ENCODE assay signal across 19 cellular contexts in genomic region chr2:127574656-127575055, GRCh38. TPM values are rescaled to one million over a fixed set of nuclear protein-coding genes. Genes with fewer than 3 reads are reported as not detected.
A peak's percentile ranks its signal among the peaks of the same experiment; 100 is the strongest.
DNase-seq lines count a peak whose midpoint lies in the region; ATAC-seq and TF ChIP-seq lines count a peak whose summit lies in the region.
"Had no signal": no experiment of that assay in that cellular context is flagged by ENCODE, and none has a peak within 500 bp of the region (broad histone marks: within the 10 kb centered on the region; RNA-seq: fewer than 3 reads in every experiment).

No MANE protein-coding gene starts in this region.

- WGBS in testis, 2 donors: 98 to 100% methylated on average over 3 of the region's 3 CpGs
- 80 to 88% methylated on average over 3 of the region's 3 CpGs for WGBS in esophagus squamous epithelium, 2 donors

- DNase-seq in activated effector memory CD4-positive, alpha-beta T cell treated with anti-CD3 and anti-CD28 coated beads, Interleukin-2, amount 50 U/mL, for 16 hours: peak; percentile 39
- no peak for DNase-seq in activated effector memory CD4-positive, alpha-beta T cell treated with Interleukin-2 at 50 U/mL for 16 hours
- peak; percentile 17 for DNase-seq in MV-4-11 (lab: John Stamatoyannopoulos, UW)
- peak; percentile 33 for DNase-seq in ecto neural progenitor cell (ENCODE audit: low spot score)
- DNase-seq in testis: peak; percentile 4
- no peak for DNase-seq in esophagus squamous epithelium (lab: John Stamatoyannopoulos, UW)
- DNase-seq in activated CD4-positive, alpha-beta T cell treated with anti-CD3 and anti-CD28 coated beads, Interleukin-2, amount 50 U/mL, for 4 hours: no peak
- DNase-seq: activated CD4-positive, alpha-beta T cell treated with anti-CD3 and anti-CD28 coated beads, Interleukin-2, amount 50 U/mL, for 48 hours; caudate nucleus; dermis blood vessel endothelial cell; DND-41; H7; NCI-H1105; NCI-H2107; NCI-H446 treated with DMSO at 0.1 percent for 48 hours; psoas muscle had no signal

- H3K9me3 ChIP-seq in testis (no peaks in the 10 kb centered on the region), esophagus squamous epithelium (no peaks in the 10 kb centered on the region)
- H3K9me3 ChIP-seq: psoas muscle had no signal

- H3K4me3 ChIP-seq in testis (no peak overlapping the region), esophagus squamous epithelium (no peak overlapping the region)
- H3K4me3 ChIP-seq: psoas muscle had no signal

- H3K27ac ChIP-seq in testis (no peak overlapping the region), esophagus squamous epithelium (no peak overlapping the region)
- H3K27ac ChIP-seq: psoas muscle had no signal

- TF ChIP-seq POLR2A in testis (IDR thresholded peaks at IDR 0.05) (no peak), esophagus squamous epithelium (IDR thresholded peaks at IDR 0.05) (no peak)

- H3K36me3 ChIP-seq in testis (ENCODE audit: low read depth, missing control alignments): no peaks in the 10 kb centered on the region
- no peaks in the 10 kb centered on the region for H3K36me3 ChIP-seq in esophagus squamous epithelium

- H3K27me3 ChIP-seq in testis (no peaks in the 10 kb centered on the region), esophagus squamous epithelium (no peaks in the 10 kb centered on the region)

- intact Hi-C loops in testis (cut with DNase I; ENCODE audit: low total_unique reads) (no loop called here), esophagus squamous epithelium (cut with DNase I) (no loop called here)

- TF ChIP-seq CTCF in testis (IDR thresholded peaks at IDR 0.05): no peak
- TF ChIP-seq CTCF in esophagus squamous epithelium (IDR thresholded peaks at IDR 0.05): no peak

- ATAC-seq in HG02884 (IDR thresholded peaks at IDR 0.05; ENCODE audit: unreplicated experiment): no peak
- ATAC-seq: psoas muscle had no signal

- H3K4me1 ChIP-seq in testis (peaks cover 16% of the 10 kb centered on the region), esophagus squamous epithelium (peaks cover 0 to 13% (median 12%) of the 10 kb centered on the region in 3 donors)

RNA-seq across cellular contexts. Expression of gene MYO7B, which starts 39.2 kb away (rescaled TPM):
- 1 to 10 TPM; 3.6 to 5.6 TPM for total RNA-seq in testis
- 4.2 TPM for polyA plus RNA-seq in testis (ENCODE audit: insufficient read depth, low read depth, low replicate concordance)
- under 1 TPM in 1 of 4 donors, not detected in 3; 0.19 TPM for total RNA-seq in esophagus squamous epithelium
- total RNA-seq: dermis blood vessel endothelial cell, endothelial cell of umbilical vein, H7 had no signal
- polyA plus RNA-seq: keratinocyte had no signal

RNA-seq across cellular contexts. Expression of gene IWS1, which starts 48.4 kb away (rescaled TPM):
- total RNA-seq in testis (10 to 100 TPM; 39.6 to 52.7 TPM), esophagus squamous epithelium (10 to 100 TPM; 22.0 to 34.1 (median 28.9) TPM)
- polyA plus RNA-seq in testis (ENCODE audit: insufficient read depth, low read depth, low replicate concordance): 33.7 TPM

Comparison
In these comparisons a context has a peak if more than half of its experiments do, and no peak if none do; other contexts are left out.
1. DNase-seq: peak in activated effector memory CD4-positive, alpha-beta T cell treated with anti-CD3 and anti-CD28 coated beads, Interleukin-2, amount 50 U/mL, for 16 hours (single experiment), MV-4-11 (single experiment), ecto neural progenitor cell (single experiment) and testis (single experiment); none in activated effector memory CD4-positive, alpha-beta T cell treated with Interleukin-2 at 50 U/mL for 16 hours (single experiment), esophagus squamous epithelium (single experiment) and activated CD4-positive, alpha-beta T cell treated with anti-CD3 and anti-CD28 coated beads, Interleukin-2, amount 50 U/mL, for 4 hours (0 of 2).